Comparison of ENCODE assay signal across 2 cellular contexts in genomic region chr16:1198671-1199341, GRCh38.
A peak's percentile ranks its signal among the peaks of the same experiment; 100 is the strongest.
TF ChIP-seq lines count a peak whose summit lies in the region.

No MANE protein-coding gene starts in this region.

TF ChIP-seq in Ishikawa, 13 proteins besides CTCF, POLR2A, EP300 and RAD21:
- 0 out of 2 replicates have a peak, but pooled peaks have one; percentile 12 for TF ChIP-seq YY1 (IDR thresholded peaks at IDR 0.05; ENCODE audit: low read depth)
TF ChIP-seq in Ishikawa: peak in this region for 1; not testable (repeated sequence) for 12.

TF ChIP-seq in K562, 482 proteins besides CTCF, POLR2A, EP300 and RAD21:
- TF ChIP-seq SP1 (CRISPR knock-in tag; IDR thresholded peaks at IDR 0.05), result 0 out of 2 replicates have a peak, but pooled peaks have one; percentile 30
